ENCODE assay signal across 1 cellular context in the genomic region with DNA sequence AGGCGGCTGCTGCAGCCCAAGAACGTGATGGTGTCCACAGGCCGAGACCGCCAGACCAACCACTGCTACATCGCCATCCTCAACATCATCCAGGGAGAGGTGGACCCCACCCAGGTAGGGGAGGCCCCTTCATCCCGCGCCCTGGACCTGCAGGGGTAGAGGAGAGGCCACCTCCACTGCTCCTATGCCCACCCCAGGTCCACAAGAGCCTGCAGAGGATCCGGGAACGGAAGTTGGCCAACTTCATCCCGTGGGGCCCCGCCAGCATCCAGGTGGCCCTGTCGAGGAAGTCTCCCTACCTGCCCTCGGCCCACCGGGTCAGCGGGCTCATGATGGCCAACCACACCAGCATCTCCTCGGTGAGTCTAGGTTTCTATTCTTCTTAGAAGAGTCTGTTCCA. TPM values are rescaled to one million over a fixed set of nuclear protein-coding genes. Genes with fewer than 3 reads are reported as not detected.
"Had no signal": no experiment of that assay in that cellular context is flagged by ENCODE, and none has a peak within 500 bp of the region (broad histone marks: within the 10 kb centered on the region; RNA-seq: fewer than 3 reads in every experiment).

No MANE protein-coding gene starts in this region.

RNA-seq across cellular contexts. Expression of a gene that starts 15.5 kb away (rescaled TPM):
- total RNA-seq: bronchial epithelial cell had no signal
